ENCODE assay signal across 15 cellular contexts in genomic region chr3:100029689-100030088, GRCh38.
DNase-seq lines count a peak whose midpoint lies in the region; ATAC-seq and TF ChIP-seq lines count a peak whose summit lies in the region.
"Had no signal": no experiment of that assay in that cellular context is flagged by ENCODE, and none has a peak within 500 bp of the region (broad histone marks: within the 10 kb centered on the region; RNA-seq: fewer than 3 reads in every experiment).

No MANE protein-coding gene starts in this region.

- no peak overlapping the region for H3K27ac Mint-ChIP-seq in stimulated activated effector memory CD8-positive, alpha-beta T cell treated with anti-CD3 and anti-CD28 coated beads, Interleukin-12 subunit alpha, Interleukin-12 subunit beta, amount 100 ng/mL, for 72 hours
- H3K27ac Mint-ChIP-seq in Calu3 (ENCODE audit: unreplicated experiment) = no peak overlapping the region
- no peak overlapping the region for H3K27ac Mint-ChIP-seq in T-helper 2 cell treated with Interferon-gamma antibody and Interleukin-4, amounts not matched to agents 5 μg/mL and 100 μg/mL, for 36 hours
- H3K27ac Mint-ChIP-seq: dendritic cell treated with granulocyte-macrophage colony-stimulating factor and Interleukin-4, amounts not matched to agents 40 ng/mL and 50 ng/mL, for 4 days; WTC11 had no signal

- H3K4me1 Mint-ChIP-seq in stimulated activated effector memory CD8-positive, alpha-beta T cell treated with anti-CD3 and anti-CD28 coated beads, Interleukin-12 subunit alpha, Interleukin-12 subunit beta, amount 100 ng/mL, for 72 hours = no peaks in the 10 kb centered on the region
- peaks cover 20% of the 10 kb centered on the region for H3K4me1 Mint-ChIP-seq in Calu3 (ENCODE audit: low read depth, unreplicated experiment)
- peaks cover 17% of the 10 kb centered on the region for H3K4me1 Mint-ChIP-seq in T-helper 2 cell treated with Interferon-gamma antibody and Interleukin-4, amounts not matched to agents 5 μg/mL and 100 μg/mL, for 36 hours (ENCODE audit: low read depth)

- H3K9me3 Mint-ChIP-seq in stimulated activated effector memory CD8-positive, alpha-beta T cell treated with anti-CD3 and anti-CD28 coated beads, Interleukin-12 subunit alpha, Interleukin-12 subunit beta, amount 100 ng/mL, for 72 hours = no peaks in the 10 kb centered on the region
- no peaks in the 10 kb centered on the region for H3K9me3 Mint-ChIP-seq in Calu3 (ENCODE audit: low read depth, unreplicated experiment)
- no peaks in the 10 kb centered on the region for H3K9me3 Mint-ChIP-seq in T-helper 2 cell treated with Interferon-gamma antibody and Interleukin-4, amounts not matched to agents 5 μg/mL and 100 μg/mL, for 36 hours
- H3K9me3 Mint-ChIP-seq: dendritic cell treated with granulocyte-macrophage colony-stimulating factor and Interleukin-4, amounts not matched to agents 40 ng/mL and 50 ng/mL, for 4 days; WTC11 had no signal

- TF ChIP-seq CTCF in Calu3 (IDR thresholded peaks at IDR 0.05; ENCODE audit: unreplicated experiment) = no peak

- H3K27me3 Mint-ChIP-seq in Calu3 (ENCODE audit: unreplicated experiment) = no peaks in the 10 kb centered on the region
- no peaks in the 10 kb centered on the region for H3K27me3 Mint-ChIP-seq in T-helper 2 cell treated with Interferon-gamma antibody and Interleukin-4, amounts not matched to agents 5 μg/mL and 100 μg/mL, for 36 hours (ENCODE audit: low read depth)
- H3K27me3 Mint-ChIP-seq: dendritic cell treated with granulocyte-macrophage colony-stimulating factor and Interleukin-4, amounts not matched to agents 40 ng/mL and 50 ng/mL, for 4 days had no signal

- H3K4me3 Mint-ChIP-seq in stimulated activated effector memory CD8-positive, alpha-beta T cell treated with anti-CD3 and anti-CD28 coated beads, Interleukin-12 subunit alpha, Interleukin-12 subunit beta, amount 100 ng/mL, for 72 hours = no peak overlapping the region
- H3K4me3 Mint-ChIP-seq in Calu3 (ENCODE audit: low read depth, unreplicated experiment) = no peak overlapping the region
- no peak overlapping the region for H3K4me3 Mint-ChIP-seq in T-helper 2 cell treated with Interferon-gamma antibody and Interleukin-4, amounts not matched to agents 5 μg/mL and 100 μg/mL, for 36 hours
- H3K4me3 Mint-ChIP-seq: dendritic cell treated with granulocyte-macrophage colony-stimulating factor and Interleukin-4, amounts not matched to agents 40 ng/mL and 50 ng/mL, for 4 days; WTC11 had no signal

- no peaks in the 10 kb centered on the region for H3K36me3 Mint-ChIP-seq in stimulated activated effector memory CD8-positive, alpha-beta T cell treated with anti-CD3 and anti-CD28 coated beads, Interleukin-12 subunit alpha, Interleukin-12 subunit beta, amount 100 ng/mL, for 72 hours
- no peaks in the 10 kb centered on the region for H3K36me3 Mint-ChIP-seq in Calu3 (ENCODE audit: insufficient read depth, unreplicated experiment)
- peaks cover 2% of the 10 kb centered on the region for H3K36me3 Mint-ChIP-seq in T-helper 2 cell treated with Interferon-gamma antibody and Interleukin-4, amounts not matched to agents 5 μg/mL and 100 μg/mL, for 36 hours (ENCODE audit: low read depth)
- H3K36me3 Mint-ChIP-seq: WTC11 had no signal

- ATAC-seq in GM19351 (IDR thresholded peaks at IDR 0.05; ENCODE audit: unreplicated experiment) (peak; percentile 74), HG02678 (IDR thresholded peaks at IDR 0.05; ENCODE audit: unreplicated experiment) (peak; percentile 61)
- peak; percentile 88 for ATAC-seq in stimulated activated effector memory CD8-positive, alpha-beta T cell treated with anti-CD3 and anti-CD28 coated beads, Interleukin-12 subunit alpha, Interleukin-12 subunit beta, amount 100 ng/mL, for 72 hours
- ATAC-seq: WTC11 had no signal

- peak; percentile 81 for DNase-seq in Jurkat, Clone E6-1 (ENCODE audit: low read depth, low spot score)
- DNase-seq in stimulated activated effector memory CD8-positive, alpha-beta T cell treated with anti-CD3 and anti-CD28 coated beads, Interleukin-12 subunit alpha, Interleukin-12 subunit beta, amount 100 ng/mL, for 72 hours (ENCODE audit: low spot score in 2 of 2) = no peak
- DNase-seq in Calu3 = no peak
- DNase-seq in foreskin melanocyte = no peak
- no peak for DNase-seq in T-helper 2 cell treated with Interferon-gamma antibody and Interleukin-4, amounts not matched to agents 5 μg/mL and 100 μg/mL, for 36 hours (ENCODE audit: low spot score)
- DNase-seq: activated naive CD4-positive, alpha-beta T cell; esophagus squamous epithelium; occipital lobe; stomach had no signal

- CTCF ChIA-PET in Calu3 (lab: Charles Lee) = no interaction called here

- BruUV-seq in Calu3 (replicated peaks; lab: Mats Ljungman, UMichigan) = no TSS peak

- no peak overlapping the region for H3K4me3 ChIP-seq in Jurkat, Clone E6-1 (ENCODE audit: low read length)
- H3K4me3 ChIP-seq: BLaER1, esophagus squamous epithelium, skin epidermis, stomach had no signal

- intact Hi-C loops in Calu3 (cut with micrococcal nuclease; ENCODE audit: unreplicated experiment) = no loop called here
